ENCODE assay signal across 8 cellular contexts in the genomic region with DNA sequence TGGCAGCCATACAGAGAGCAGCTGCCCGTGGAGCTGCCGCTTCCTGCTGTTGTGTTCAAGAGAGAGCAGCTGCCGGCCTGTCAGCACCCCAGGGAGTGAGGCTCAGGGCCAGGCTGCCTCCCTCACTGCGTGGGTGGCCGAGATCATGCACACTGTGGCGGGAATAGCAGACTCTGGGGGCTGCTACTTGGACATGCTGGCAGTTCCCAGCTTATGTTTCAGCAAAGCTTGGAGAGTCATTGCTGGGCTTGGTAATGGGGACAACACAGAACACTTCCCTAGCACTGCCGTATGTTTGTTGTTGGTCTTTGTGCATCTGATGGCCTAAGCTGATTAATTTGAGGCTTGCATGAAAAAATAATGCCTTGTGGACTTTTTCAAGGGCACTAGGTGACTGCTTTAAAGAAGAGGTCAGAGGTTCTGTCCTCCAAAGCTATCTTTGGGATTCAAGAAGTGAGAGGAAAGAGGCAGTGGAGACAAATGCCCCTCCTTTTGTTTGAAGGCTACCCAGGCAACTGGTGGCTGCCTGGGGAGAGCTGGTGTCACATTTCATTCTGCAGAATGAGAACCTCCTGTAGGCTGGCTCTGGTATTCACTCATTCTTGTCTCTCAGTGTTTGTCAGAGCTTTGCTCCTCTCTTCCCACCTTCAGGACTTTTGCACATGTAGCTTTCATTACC. TPM values are rescaled to one million over a fixed set of nuclear protein-coding genes. Genes with fewer than 3 reads are reported as not detected.
DNase-seq lines count a peak whose midpoint lies in the region; ATAC-seq and TF ChIP-seq lines count a peak whose summit lies in the region.

No MANE protein-coding gene starts in this region.

- peak overlapping the region; percentile 89 for H3K18ac ChIP-seq in neuronal stem cell (ENCODE audit: low read length)

- peak overlapping the region; percentile 5 for H2BK15ac ChIP-seq in neuronal stem cell (ENCODE audit: low read length)

- WGBS in esophagus muscularis mucosa: 24% methylated on average over 4 of the region's 7 CpGs
- WGBS in neuronal stem cell (ENCODE audit: extremely low coverage in 2 of 2, insufficient read length in 2 of 2, insufficient replicate concordance in 1 of 2), 2 donors: no CpG with 5 or more reads among the region's 7 CpGs

- no peak overlapping the region for H4K8ac ChIP-seq in neuronal stem cell (ENCODE audit: low read depth, low read length)

- H2AK5ac ChIP-seq in neuronal stem cell (ENCODE audit: low read depth, low read length): no peak overlapping the region

- intact Hi-C loops in esophagus muscularis mucosa (cut with DNase I): no loop called here
- intact Hi-C loops in Calu3 (cut with micrococcal nuclease; ENCODE audit: unreplicated experiment): no loop called here

- no peak for ATAC-seq in GM18870 (IDR thresholded peaks at IDR 0.05; ENCODE audit: unreplicated experiment)

- H3K9me3 ChIP-seq in OCI-LY3 (ENCODE audit: insufficient read depth, low read length) (no peaks in the 10 kb centered on the region), esophagus muscularis mucosa (no peaks in the 10 kb centered on the region), neuronal stem cell (replicated peaks in 1 of 2; ENCODE audit: control insufficient read depth in 2 of 2, insufficient read depth in 1 of 2, low read depth in 1 of 2, low read length in 2 of 2) (no peaks in the 10 kb centered on the region)

- H3K23ac ChIP-seq in neuronal stem cell (ENCODE audit: low read depth, low read length, poor library complexity): no peak overlapping the region

- H3K27ac Mint-ChIP-seq in Calu3 (ENCODE audit: unreplicated experiment): no peak overlapping the region

- H3K14ac ChIP-seq in neuronal stem cell (ENCODE audit: low read length): no peak overlapping the region

- H3K27ac ChIP-seq in OCI-LY3 (ENCODE audit: low read length): no peak overlapping the region
- no peak overlapping the region for H3K27ac ChIP-seq in esophagus muscularis mucosa (replicated peaks in 1 of 4)
- H3K27ac ChIP-seq in neuronal stem cell (replicated peaks; ENCODE audit: low read length): peak overlapping the region; percentile 88

- TF ChIP-seq POLR2A in esophagus muscularis mucosa (IDR thresholded peaks at IDR 0.05; ENCODE audit: low read depth): no peak

- H3K4me2 ChIP-seq in OCI-LY3 (ENCODE audit: low read length): peak overlapping the region; percentile 81
- H3K4me2 ChIP-seq in neuronal stem cell (ENCODE audit: insufficient read depth, low read length, poor library complexity, severe bottlenecking): peak overlapping the region; percentile 53

- H2BK5ac ChIP-seq in neuronal stem cell (ENCODE audit: low read length): no peak overlapping the region

- no peaks in the 10 kb centered on the region for H3K36me3 Mint-ChIP-seq in Calu3 (ENCODE audit: insufficient read depth, unreplicated experiment)

- H3K4me1 ChIP-seq in OCI-LY3 (ENCODE audit: low read length): peaks cover 26% of the 10 kb centered on the region
- H3K4me1 ChIP-seq in esophagus muscularis mucosa: peaks cover 0 to 13% (median 7%) of the 10 kb centered on the region in 4 donors
- H3K4me1 ChIP-seq in neuronal stem cell (ENCODE audit: control insufficient read depth in 2 of 2, insufficient read depth in 1 of 2, low read depth in 1 of 2, low read length in 2 of 2): peaks cover 13 to 18% of the 10 kb centered on the region in 2 donors

- H3K9me3 Mint-ChIP-seq in Calu3 (ENCODE audit: low read depth, unreplicated experiment): no peaks in the 10 kb centered on the region

- no peaks in the 10 kb centered on the region for H4K20me1 ChIP-seq in OCI-LY3 (ENCODE audit: insufficient read depth, low read length)

- BruUV-seq in Calu3 (replicated peaks; lab: Mats Ljungman, UMichigan): no TSS peak

- no peak overlapping the region for H2BK12ac ChIP-seq in neuronal stem cell (ENCODE audit: low read length)

- no peaks in the 10 kb centered on the region for H3K79me1 ChIP-seq in neuronal stem cell (ENCODE audit: low read depth, low read length)

- peak; percentile 54 for DNase-seq in HT1080 (ENCODE audit: low read depth)
- peak; percentile 91 for DNase-seq in esophagus muscularis mucosa (ENCODE audit: extremely low spot score)
- DNase-seq in neuronal stem cell (ENCODE audit: low spot score): peak; percentile 76
- no peak for DNase-seq in activated gamma-delta T cell (lab: John Stamatoyannopoulos, UW)
- no peak for DNase-seq in putamen (ENCODE audit: low spot score)
- DNase-seq in Calu3: no peak

- H3K36me3 ChIP-seq in OCI-LY3 (replicated peaks; ENCODE audit: low read depth, low read length): no peaks in the 10 kb centered on the region
- no peaks in the 10 kb centered on the region for H3K36me3 ChIP-seq in esophagus muscularis mucosa
- H3K36me3 ChIP-seq in neuronal stem cell (replicated peaks in 1 of 2; ENCODE audit: control insufficient read depth in 2 of 2, insufficient read depth in 2 of 2, low read length in 2 of 2): no peaks in the 10 kb centered on the region

- H3K27me3 ChIP-seq in OCI-LY3 (ENCODE audit: low read depth, low read length) (no peaks in the 10 kb centered on the region), esophagus muscularis mucosa (no peaks in the 10 kb centered on the region), neuronal stem cell (ENCODE audit: control insufficient read depth in 3 of 3, insufficient read depth in 3 of 3, low read depth in 1 of 3, low read length in 3 of 3) (no peaks in the 10 kb centered on the region)

- peaks cover 18% of the 10 kb centered on the region for H3K27me3 Mint-ChIP-seq in Calu3 (ENCODE audit: unreplicated experiment)

- no peak overlapping the region for H2BK120ac ChIP-seq in neuronal stem cell (ENCODE audit: low read depth, low read length)

- peak overlapping the region; percentile 88 for H2AFZ ChIP-seq in OCI-LY3 (ENCODE audit: low read depth, low read length)
- H2AFZ ChIP-seq in neuronal stem cell (ENCODE audit: low read length): peak overlapping the region; percentile 74

- peak overlapping the region; percentile 42 for H3K9ac ChIP-seq in OCI-LY3 (ENCODE audit: low read length)
- H3K9ac ChIP-seq in neuronal stem cell (ENCODE audit: low read depth, low read length, poor library complexity): no peak overlapping the region

- H3K4me3 ChIP-seq in OCI-LY3 (ENCODE audit: low read length): peak overlapping the region; percentile 54
- peak overlapping the region in 1 of 4 donors; percentile 20 for H3K4me3 ChIP-seq in esophagus muscularis mucosa
- H3K4me3 ChIP-seq in neuronal stem cell (ENCODE audit: low read length in 2 of 2): peak overlapping the region in 1 of 2 donors; percentile 32

- no peaks in the 10 kb centered on the region for H3K79me2 ChIP-seq in OCI-LY3 (ENCODE audit: low read length)

- TF ChIP-seq EP300 in esophagus muscularis mucosa (IDR thresholded peaks at IDR 0.05): no peak

- no peak overlapping the region for H3K4ac ChIP-seq in neuronal stem cell (ENCODE audit: low read length)

- H4K91ac ChIP-seq in neuronal stem cell (ENCODE audit: low read depth, low read length, poor library complexity): peak overlapping the region; percentile 26

- no peaks in the 10 kb centered on the region for H3K4me1 Mint-ChIP-seq in Calu3 (ENCODE audit: low read depth, unreplicated experiment)

- H3K4me3 Mint-ChIP-seq in Calu3 (ENCODE audit: low read depth, unreplicated experiment): no peak overlapping the region

- CTCF ChIA-PET in Calu3 (lab: Charles Lee): no interaction called here

- no peak for TF ChIP-seq CTCF in OCI-LY3 (IDR thresholded peaks at IDR 0.05; ENCODE audit: low read depth, low read length)
- no peak for TF ChIP-seq CTCF in esophagus muscularis mucosa (IDR thresholded peaks at IDR 0.05)
- TF ChIP-seq CTCF in Calu3 (IDR thresholded peaks at IDR 0.05; ENCODE audit: unreplicated experiment): no peak

RNA-seq across cellular contexts. Expression of gene MRAP2, which starts 18.8 kb away (rescaled TPM):
- 0.43 TPM in 2 replicates for total RNA-seq in HT1080 (2014; rRNA removed; shearing (Covaris generic))
- 0.15 and 0.32 TPM in 2 replicates for polyA plus RNA-seq in HT1080 (2015; cell fraction: cytosol; rRNA removed)
- polyA plus RNA-seq in HT1080 (2015; cell fraction: nucleus; rRNA removed): 0.05 and 0.25 TPM in 2 replicates
- total RNA-seq in esophagus muscularis mucosa (under 1 TPM in 3 of 4 donors, not detected in 1; 0.11 to 0.32 (median 0.17) TPM), Calu3 (2022) (0.22 and 0.38 TPM in 2 replicates)
- 1.7 TPM for polyA plus RNA-seq in neuronal stem cell (2013, experiment 1 of 2)
- 2.0 TPM for polyA plus RNA-seq in neuronal stem cell (2013, experiment 2 of 2)

Comparison
In these comparisons a context has a peak if more than half of its experiments do, and no peak if none do; other contexts are left out.
1. DNase-seq: peak in HT1080 (single experiment), esophagus muscularis mucosa (single experiment) and neuronal stem cell (single experiment); none in activated gamma-delta T cell (single experiment), putamen (single experiment) and Calu3 (single experiment).